Comparison of ENCODE assay signal across 12 cellular contexts in genomic region chr9:33329996-33330395, GRCh38. TPM values are rescaled to one million over a fixed set of nuclear protein-coding genes. Genes with fewer than 3 reads are reported as not detected.
DNase-seq lines count a peak whose midpoint lies in the region; ATAC-seq and TF ChIP-seq lines count a peak whose summit lies in the region.
"Had no signal": no experiment of that assay in that cellular context is flagged by ENCODE, and none has a peak within 500 bp of the region (broad histone marks: within the 10 kb centered on the region; RNA-seq: fewer than 3 reads in every experiment).

No MANE protein-coding gene starts in this region.

- no peak overlapping the region for H4K91ac ChIP-seq in neuronal stem cell (ENCODE audit: low read depth, low read length, poor library complexity)

- H3K18ac ChIP-seq in neuronal stem cell (ENCODE audit: low read length): no peak overlapping the region

- no peak for TF ChIP-seq CTCF in brain microvascular endothelial cell (IDR thresholded peaks at IDR 0.05; ENCODE audit: low read depth, low read length, missing control alignments)

- H2BK12ac ChIP-seq in neuronal stem cell (ENCODE audit: low read length): no peak overlapping the region

- no peak overlapping the region for H2BK120ac ChIP-seq in neuronal stem cell (ENCODE audit: low read depth, low read length)

- no peak overlapping the region for H3K4ac ChIP-seq in neuronal stem cell (ENCODE audit: low read length)

- no peak overlapping the region for H2AK5ac ChIP-seq in neuronal stem cell (ENCODE audit: low read depth, low read length)

- H3K4me3 ChIP-seq in brain microvascular endothelial cell (ENCODE audit: low read depth, low read length): no peak overlapping the region
- no peak overlapping the region for H3K4me3 ChIP-seq in stomach smooth muscle (ENCODE audit: low read length in 2 of 2)
- H3K4me3 ChIP-seq in neuronal stem cell (ENCODE audit: low read length in 2 of 2): no peak overlapping the region

- H3K36me3 ChIP-seq in brain microvascular endothelial cell (replicated peaks): peaks cover 26% of the 10 kb centered on the region
- H3K36me3 ChIP-seq in stomach smooth muscle (ENCODE audit: control insufficient read depth in 2 of 2, insufficient read depth in 2 of 2, low read length in 2 of 2): peaks cover 16 to 21% of the 10 kb centered on the region in 2 donors
- H3K36me3 ChIP-seq in neuronal stem cell (replicated peaks in 1 of 2; ENCODE audit: control insufficient read depth in 2 of 2, insufficient read depth in 2 of 2, low read length in 2 of 2): peaks cover 11 to 78% of the 10 kb centered on the region in 2 donors

- peaks cover 13% of the 10 kb centered on the region for H3K4me1 ChIP-seq in stomach smooth muscle (ENCODE audit: control insufficient read depth, insufficient read depth, low read length)
- no peaks in the 10 kb centered on the region for H3K4me1 ChIP-seq in neuronal stem cell (ENCODE audit: control insufficient read depth in 2 of 2, insufficient read depth in 1 of 2, low read depth in 1 of 2, low read length in 2 of 2)

- H3K9me3 ChIP-seq in stomach smooth muscle (ENCODE audit: control insufficient read depth in 2 of 2, low read length in 2 of 2) (no peaks in the 10 kb centered on the region), neuronal stem cell (replicated peaks in 1 of 2; ENCODE audit: control insufficient read depth in 2 of 2, insufficient read depth in 1 of 2, low read depth in 1 of 2, low read length in 2 of 2) (no peaks in the 10 kb centered on the region)

- H3K27me3 ChIP-seq in brain microvascular endothelial cell (replicated peaks) (no peaks in the 10 kb centered on the region), stomach smooth muscle (ENCODE audit: control insufficient read depth in 1 of 2, insufficient read depth in 2 of 2, low read length in 2 of 2) (no peaks in the 10 kb centered on the region), neuronal stem cell (ENCODE audit: control insufficient read depth in 3 of 3, insufficient read depth in 3 of 3, low read depth in 1 of 3, low read length in 3 of 3) (no peaks in the 10 kb centered on the region)

- ATAC-seq in HG02623 (IDR thresholded peaks at IDR 0.05; ENCODE audit: unreplicated experiment): no peak
- ATAC-seq: stimulated activated naive CD8-positive, alpha-beta T cell treated with anti-CD3 and anti-CD28 coated beads, Interleukin-15, Interleukin-2, amounts not matched to agents 100 U/mL and 50 U/mL, for 24 hours had no signal

- H3K23ac ChIP-seq in neuronal stem cell (ENCODE audit: low read depth, low read length, poor library complexity): no peak overlapping the region

- WGBS in neuronal stem cell (ENCODE audit: extremely low coverage in 2 of 2, insufficient read length in 2 of 2, insufficient replicate concordance in 1 of 2), 2 donors: no CpG with 5 or more reads among the region's 5 CpGs

- H3K27ac ChIP-seq in brain microvascular endothelial cell (peak overlapping the region; percentile 74), stomach smooth muscle (ENCODE audit: low read length) (peak overlapping the region; percentile 53), neuronal stem cell (replicated peaks; ENCODE audit: low read length) (no peak overlapping the region)
- H3K27ac ChIP-seq: KMS-11 had no signal

- no peak overlapping the region for H2BK15ac ChIP-seq in neuronal stem cell (ENCODE audit: low read length)

- H2AFZ ChIP-seq in neuronal stem cell (ENCODE audit: low read length): no peak overlapping the region

- H3K9ac ChIP-seq in stomach smooth muscle (ENCODE audit: low read length in 2 of 2) (no peak overlapping the region), neuronal stem cell (ENCODE audit: low read depth, low read length, poor library complexity) (no peak overlapping the region)
- H3K9ac ChIP-seq: KMS-11 had no signal

- in situ Hi-C loops in brain microvascular endothelial cell (cut with HindIII; ENCODE audit: low pct_ligation_motif_present, low sequenced_read_pairs): no loop called here

- no peak overlapping the region for H4K8ac ChIP-seq in neuronal stem cell (ENCODE audit: low read depth, low read length)

- DNase-seq in HS-27A (ENCODE audit: low read depth) (peak; percentile 40), brain microvascular endothelial cell (peak; percentile 65), hepatic stellate cell (ENCODE audit: low spot score) (peak; percentile 52), neuronal stem cell (ENCODE audit: low spot score) (no peak), NCI-H2196 treated with DMSO at 0.1 percent for 48 hours (lab: John Stamatoyannopoulos, UW; ENCODE audit: unreplicated experiment) (no peak), COLO668 (lab: John Stamatoyannopoulos, UW; ENCODE audit: unreplicated experiment) (no peak)
- DNase-seq: DMS 273 treated with DMSO at 0.1 percent for 48 hours; NCI-H69; stimulated activated naive CD8-positive, alpha-beta T cell treated with anti-CD3 and anti-CD28 coated beads, Interleukin-15, Interleukin-2, amounts not matched to agents 100 U/mL and 50 U/mL, for 24 hours had no signal

- H3K14ac ChIP-seq in neuronal stem cell (ENCODE audit: low read length): no peak overlapping the region

- H3K4me2 ChIP-seq in neuronal stem cell (ENCODE audit: insufficient read depth, low read length, poor library complexity, severe bottlenecking): no peak overlapping the region
- H3K4me2 ChIP-seq: KMS-11 had no signal

- H2BK5ac ChIP-seq in neuronal stem cell (ENCODE audit: low read length): no peak overlapping the region

- H3K79me1 ChIP-seq in neuronal stem cell (ENCODE audit: low read depth, low read length): no peaks in the 10 kb centered on the region

RNA-seq across cellular contexts. Expression of gene NFX1, which starts 39.7 kb away (rescaled TPM):
- polyA plus RNA-seq in neuronal stem cell (2013, experiment 1 of 2): 14.7 TPM
- 15.8 TPM for polyA plus RNA-seq in neuronal stem cell (2013, experiment 2 of 2)

Comparison
In these comparisons a context has a peak if more than half of its experiments do, and no peak if none do; other contexts are left out.
1. DNase-seq: peak in HS-27A (single experiment), brain microvascular endothelial cell (single experiment) and hepatic stellate cell (single experiment); none in neuronal stem cell (single experiment), NCI-H2196 treated with DMSO at 0.1 percent for 48 hours (single experiment) and COLO668 (single experiment).